Comparison of ENCODE assay signal across 8 cellular contexts in the genomic region with DNA sequence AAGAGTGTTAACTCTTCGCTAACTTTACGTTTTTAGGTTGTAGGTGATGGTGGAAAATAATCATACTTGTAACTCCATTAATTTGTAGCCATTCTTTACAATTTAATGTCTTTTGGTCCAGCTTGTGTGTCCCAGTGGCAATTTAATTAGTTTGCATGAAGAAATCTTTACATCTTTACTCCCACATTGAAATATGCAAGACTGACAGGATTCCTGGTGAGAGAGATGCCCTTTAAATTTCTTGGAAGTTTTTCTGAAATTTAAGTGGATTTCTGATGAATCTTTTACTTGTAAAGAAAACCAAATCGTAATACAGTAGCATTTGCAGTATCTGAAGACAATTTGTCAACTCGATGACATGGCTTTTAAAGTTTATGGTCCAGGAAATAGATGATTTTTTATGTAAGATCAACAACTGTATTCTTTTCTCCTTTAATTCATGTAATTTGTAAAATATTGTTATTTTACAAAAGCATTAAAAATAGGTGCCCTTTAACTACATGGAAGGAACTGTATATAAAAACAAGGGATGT. TPM values are rescaled to one million over a fixed set of nuclear protein-coding genes. Genes with fewer than 3 reads are reported as not detected.
DNase-seq lines count a peak whose midpoint lies in the region; ATAC-seq and TF ChIP-seq lines count a peak whose summit lies in the region.

No MANE protein-coding gene starts in this region.

- TF ChIP-seq CTCF in left ventricle myocardium inferior (IDR thresholded peaks at IDR 0.05; ENCODE audit: borderline replicate concordance) (no peak), brain microvascular endothelial cell (IDR thresholded peaks at IDR 0.05; ENCODE audit: low read depth, low read length, missing control alignments) (no peak), upper lobe of right lung (IDR thresholded peaks at IDR 0.05) (no peak)

- H3K4me3 ChIP-seq in left ventricle myocardium inferior (peak overlapping the region; percentile 75), brain microvascular endothelial cell (ENCODE audit: low read depth, low read length) (peak overlapping the region; percentile 66), mesodermal cell (ENCODE audit: extremely low read depth, insufficient read depth, low read length, poor library complexity, severe bottlenecking) (peak overlapping the region; percentile 65), upper lobe of right lung (peak overlapping the region; percentile 69)

- H3K36me3 ChIP-seq in left ventricle myocardium inferior: no peaks in the 10 kb centered on the region
- H3K36me3 ChIP-seq in brain microvascular endothelial cell (replicated peaks): no peaks in the 10 kb centered on the region
- H3K36me3 ChIP-seq in mesodermal cell (ENCODE audit: control insufficient read depth, insufficient read depth, low read length): no peaks in the 10 kb centered on the region
- no peaks in the 10 kb centered on the region for H3K36me3 ChIP-seq in upper lobe of right lung

- DNase-seq in left ventricle myocardium inferior: no peak
- DNase-seq in left cardiac atrium: no peak
- no peak for DNase-seq in brain microvascular endothelial cell
- no peak for DNase-seq in upper lobe of right lung
- DNase-seq in stimulated activated CD4-positive, alpha-beta T cell treated with anti-CD3 and anti-CD28 coated beads, Interleukin-1b, Interleukin-23, amount 100 ng/mL, for 48 hours: no peak
- no peak for DNase-seq in left lobe of liver (ENCODE audit: low spot score)
- DNase-seq in SK-N-DZ (ENCODE audit: low spot score): no peak

- H3K9me3 ChIP-seq in left ventricle myocardium inferior (replicated peaks) (no peaks in the 10 kb centered on the region), mesodermal cell (ENCODE audit: control insufficient read depth, low read length) (no peaks in the 10 kb centered on the region), upper lobe of right lung (no peaks in the 10 kb centered on the region)

- WGBS in mesodermal cell (ENCODE audit: insufficient coverage in 2 of 2), 2 experiments: no CpG with 5 or more reads among the region's 4 CpGs

- H3K4me1 ChIP-seq in left ventricle myocardium inferior (peaks cover 70% of the 10 kb centered on the region), mesodermal cell (ENCODE audit: control insufficient read depth, insufficient read depth, low read length, poor library complexity, severe bottlenecking) (peaks cover 30% of the 10 kb centered on the region), upper lobe of right lung (peaks cover 22% of the 10 kb centered on the region)

- H3K27me3 ChIP-seq in left ventricle myocardium inferior (ENCODE audit: low read depth) (no peaks in the 10 kb centered on the region), brain microvascular endothelial cell (replicated peaks) (no peaks in the 10 kb centered on the region), upper lobe of right lung (no peaks in the 10 kb centered on the region)

- ATAC-seq in left cardiac atrium (no peak), upper lobe of right lung (no peak), left lobe of liver (no peak)

- H3K27ac ChIP-seq in left ventricle myocardium inferior (replicated peaks): no peak overlapping the region
- H3K27ac ChIP-seq in brain microvascular endothelial cell: no peak overlapping the region
- peak overlapping the region; percentile 36 for H3K27ac ChIP-seq in mesodermal cell (ENCODE audit: low read depth, low read length, severe bottlenecking)
- peak overlapping the region; percentile 52 for H3K27ac ChIP-seq in upper lobe of right lung

- in situ Hi-C loops in brain microvascular endothelial cell (cut with HindIII; ENCODE audit: low pct_ligation_motif_present, low sequenced_read_pairs): no loop called here

- intact Hi-C loops in left ventricle myocardium inferior (cut with micrococcal nuclease) (loop anchor here (10.0 kb wide), 1 partner anchor 134 kb away; no protein-coding TSS in a partner anchor), left cardiac atrium (cut with DNase I) (loop anchor here (10.0 kb wide), 2 partner anchors 156 to 266 kb away; no protein-coding TSS in a partner anchor), upper lobe of right lung (cut with DNase I) (no loop called here)

RNA-seq across cellular contexts. Expression of a gene that starts 3.0 kb away (rescaled TPM):
- 5.9 TPM for total RNA-seq in left ventricle myocardium inferior
- 1 to 10 TPM; 5.0 to 8.6 TPM for total RNA-seq in left cardiac atrium
- polyA plus RNA-seq in mesodermal cell (2013, experiment 1 of 2): 17.7 TPM
- polyA plus RNA-seq in mesodermal cell (2013, experiment 2 of 2): 15.9 TPM
- 11.9 TPM for total RNA-seq in upper lobe of right lung
- total RNA-seq in left lobe of liver: 18.6 TPM
- polyA plus RNA-seq in SK-N-DZ (2014; cell fraction: cytosol; rRNA removed): 4.3 and 10.0 TPM in 2 replicates
- polyA plus RNA-seq in SK-N-DZ (2014; cell fraction: nucleus; rRNA removed): 2.2 and 3.2 TPM in 2 replicates

Comparison
In these comparisons a context has a peak if more than half of its experiments do, and no peak if none do; other contexts are left out.
1. H3K27ac ChIP-seq: peak in mesodermal cell (single experiment) and upper lobe of right lung (single experiment); none in left ventricle myocardium inferior (single experiment) and brain microvascular endothelial cell (single experiment).
2. Peak in every context shown above with its lines, with median percentiles within 50 percentile points of each other: H3K4me3 ChIP-seq.